In the genomic region with DNA sequence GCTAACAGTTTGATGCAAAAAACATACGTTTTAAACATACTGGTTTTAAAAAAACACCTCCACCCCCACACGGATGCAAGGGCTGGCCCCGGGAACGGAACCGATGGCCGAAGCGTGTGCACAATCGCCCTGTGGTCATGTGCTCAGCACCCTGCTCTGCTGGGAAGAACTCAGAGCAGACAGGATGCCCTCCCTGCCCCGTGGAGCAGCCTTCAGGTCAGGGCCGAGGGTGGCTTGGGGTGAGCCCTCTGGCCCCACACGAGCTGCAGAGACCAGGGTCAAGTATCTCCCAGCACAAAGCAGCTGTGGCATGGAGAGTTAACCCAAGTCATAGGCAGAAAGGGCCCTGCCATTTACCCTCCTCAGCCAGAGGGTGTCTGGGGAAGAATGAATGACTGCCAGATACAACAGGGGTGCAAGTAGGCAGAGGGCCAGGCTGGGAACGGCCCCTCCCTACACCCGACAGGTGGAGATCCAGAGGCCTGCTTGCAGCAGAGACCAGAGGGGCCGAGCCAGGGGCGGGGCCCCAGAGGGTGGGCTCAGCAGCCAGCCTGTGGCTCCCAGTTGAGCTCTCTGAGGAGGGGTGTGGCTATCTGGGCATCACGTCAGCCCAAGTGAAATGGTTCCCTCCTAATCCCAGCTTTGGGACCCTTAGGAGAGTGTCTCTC, we compare ENCODE assay signal across 13 cellular contexts. TPM values are rescaled to one million over a fixed set of nuclear protein-coding genes. Genes with fewer than 3 reads are reported as not detected.
DNase-seq lines count a peak whose midpoint lies in the region; ATAC-seq and TF ChIP-seq lines count a peak whose summit lies in the region.
"Had no signal": no experiment of that assay in that cellular context is flagged by ENCODE, and none has a peak within 500 bp of the region (broad histone marks: within the 10 kb centered on the region; RNA-seq: fewer than 3 reads in every experiment).

No MANE protein-coding gene starts in this region.

- peaks cover 36 to 65% (median 52%) of the 10 kb centered on the region in 3 donors for H3K36me3 ChIP-seq in tibial artery

- H3K9me3 Mint-ChIP-seq in chondrocyte (ENCODE audit: low read depth): no peaks in the 10 kb centered on the region
- H3K9me3 Mint-ChIP-seq: activated T-cell treated with anti-CD3 and anti-CD28 coated beads, Interleukin-2, amount 50 U/mL, for 72 hours; stimulated activated naive CD8-positive, alpha-beta T cell treated with anti-CD3 and anti-CD28 coated beads, Interleukin-15, Interleukin-2, amounts not matched to agents 100 ng/mL and 50 ng/mL, for 24 hours had no signal

- H3K4me1 Mint-ChIP-seq in chondrocyte (ENCODE audit: low read depth): peaks cover 53% of the 10 kb centered on the region

- TF ChIP-seq CTCF in chondrocyte (IDR thresholded peaks at IDR 0.05) (no peak), tibial artery (IDR thresholded peaks at IDR 0.05) (no peak)

- H3K9me3 ChIP-seq in tibial artery: no peaks in the 10 kb centered on the region

- H3K4me3 Mint-ChIP-seq in chondrocyte (ENCODE audit: unreplicated experiment): no peak overlapping the region
- H3K4me3 Mint-ChIP-seq: activated T-cell treated with anti-CD3 and anti-CD28 coated beads, Interleukin-2, amount 50 U/mL, for 72 hours; stimulated activated naive CD8-positive, alpha-beta T cell treated with anti-CD3 and anti-CD28 coated beads, Interleukin-15, Interleukin-2, amounts not matched to agents 100 ng/mL and 50 ng/mL, for 24 hours had no signal

- no peak overlapping the region for H3K4me3 ChIP-seq in tibial artery

- H3K27me3 Mint-ChIP-seq in chondrocyte (ENCODE audit: low read depth): no peaks in the 10 kb centered on the region
- H3K27me3 Mint-ChIP-seq: stimulated activated naive CD8-positive, alpha-beta T cell treated with anti-CD3 and anti-CD28 coated beads, Interleukin-15, Interleukin-2, amounts not matched to agents 100 ng/mL and 50 ng/mL, for 24 hours had no signal

- H3K27me3 ChIP-seq in tibial artery: no peaks in the 10 kb centered on the region

- H3K27ac ChIP-seq in tibial artery: peak overlapping the region; percentile 95

- peak overlapping the region; percentile 97 for H3K27ac Mint-ChIP-seq in chondrocyte (ENCODE audit: unreplicated experiment)
- H3K27ac Mint-ChIP-seq: activated T-cell treated with anti-CD3 and anti-CD28 coated beads, Interleukin-2, amount 50 U/mL, for 72 hours; stimulated activated naive CD8-positive, alpha-beta T cell treated with anti-CD3 and anti-CD28 coated beads, Interleukin-15, Interleukin-2, amounts not matched to agents 100 ng/mL and 50 ng/mL, for 24 hours had no signal

- peak; percentile 1 for DNase-seq in activated CD4-positive, alpha-beta T cell treated with anti-CD3 and anti-CD28 coated beads for 1 hour
- DNase-seq in activated CD4-positive, alpha-beta T cell treated with anti-CD3 and anti-CD28 coated beads for 48 hours: no peak
- peak; percentile 76 for DNase-seq in chondrocyte (ENCODE audit: low spot score)
- peak; percentile 65 for DNase-seq in mesenteric fat pad (ENCODE audit: low spot score)
- DNase-seq in tibial artery: peak; percentile 16 to 78
- no peak for DNase-seq in GM19240 (ENCODE audit: insufficient read length, low spot score)
- DNase-seq: activated T-cell treated with anti-CD3 and anti-CD28 coated beads, Interleukin-2, amount 50 U/mL, for 72 hours; NCI-H2029; NCI-H82; SIG-M5 had no signal

- peaks cover 0 to 72% (median 60%) of the 10 kb centered on the region in 4 donors for H3K4me1 ChIP-seq in tibial artery

- ATAC-seq in GM21717 (IDR thresholded peaks at IDR 0.05; ENCODE audit: unreplicated experiment) (no peak), GM18498 (IDR thresholded peaks at IDR 0.05; ENCODE audit: unreplicated experiment) (no peak)

- intact Hi-C loops in tibial artery (cut with DNase I; ENCODE audit: low total_unique reads): loop anchor here (10.0 kb wide), 2 partner anchors 346 to 716 kb away; a partner anchor contains a TSS

- peaks cover 24% of the 10 kb centered on the region for H3K36me3 Mint-ChIP-seq in chondrocyte (ENCODE audit: low read depth)

RNA-seq across cellular contexts. Expression of a gene that starts 56.8 kb away (rescaled TPM):
- total RNA-seq in chondrocyte: 21.6 to 24.7 TPM (median 23.6 TPM) in 3 replicates
- total RNA-seq in mesenteric fat pad: 28.0 TPM

Comparison
In these comparisons a context has a peak if more than half of its experiments do, and no peak if none do; other contexts are left out.
1. DNase-seq: peak in activated CD4-positive, alpha-beta T cell treated with anti-CD3 and anti-CD28 coated beads for 1 hour (single experiment), chondrocyte (single experiment), mesenteric fat pad (single experiment) and tibial artery (2 of 2); none in activated CD4-positive, alpha-beta T cell treated with anti-CD3 and anti-CD28 coated beads for 48 hours (single experiment) and GM19240 (single experiment).